23 cellular contexts compared by ENCODE assay signal in genomic region chr1:34398916-34399275, GRCh38.
DNase-seq lines count a peak whose midpoint lies in the region; ATAC-seq, FAIRE-seq and TF ChIP-seq lines count a peak whose summit lies in the region.
"Had no signal": no experiment of that assay in that cellular context is flagged by ENCODE, and none has a peak within 500 bp of the region (broad histone marks: within the 10 kb centered on the region; RNA-seq: fewer than 3 reads in every experiment).

No MANE protein-coding gene starts in this region.

- no peak; the same call in 2 of the 3 replicates for ATAC-seq in K562

- intact Hi-C loops in K562 (cut with micrococcal nuclease) (no loop called here), prostate gland (cut with DNase I) (no loop called here)
- intact Hi-C loops in activated CD4-positive, alpha-beta memory T cell treated with anti-CD3 and anti-CD28 coated beads for 36 hours (cut with micrococcal nuclease): no loop called here

- no peaks in the 10 kb centered on the region for H3K4me1 Mint-ChIP-seq in activated CD4-positive, alpha-beta memory T cell treated with anti-CD3 and anti-CD28 coated beads for 36 hours (ENCODE audit: low read depth)
- H3K4me1 Mint-ChIP-seq: activated CD4-positive, alpha-beta memory T cell treated with anti-CD3 and anti-CD28 coated beads, Interleukin-2, amount 10 ng/mL, durations not matched to agents 7 days and 5 days; CD14-positive monocyte; central memory CD8-positive, alpha-beta T cell had no signal

- H3K27ac ChIP-seq in K562 (ENCODE audit: extremely low read depth, low read depth, low read length): no peak overlapping the region
- H3K27ac ChIP-seq in mesendoderm (ENCODE audit: low read depth, low read length): no peak overlapping the region
- no peak overlapping the region for H3K27ac ChIP-seq in prostate gland
- H3K27ac ChIP-seq: dorsolateral prefrontal cortex, uterus, VCaP had no signal

- H3K4me2 ChIP-seq in K562 (ENCODE audit: insufficient read depth, low read length) (no peak overlapping the region), mesendoderm (ENCODE audit: low read length) (no peak overlapping the region)
- H3K4me2 ChIP-seq: smooth muscle cell had no signal

- H3K9ac ChIP-seq in K562 (ENCODE audit: insufficient read depth in 1 of 2, low read depth in 2 of 2, low read length in 2 of 2) (no peak overlapping the region), mesendoderm (ENCODE audit: low read length) (no peak overlapping the region)

- H4K5ac ChIP-seq in mesendoderm (ENCODE audit: low read length): no peak overlapping the region

- H2BK15ac ChIP-seq in mesendoderm (replicated peaks; ENCODE audit: low read depth): no peak overlapping the region

- no peaks in the 10 kb centered on the region for H3K9me1 ChIP-seq in K562 (ENCODE audit: control insufficient read depth, insufficient read depth, low read length)

- no peaks in the 10 kb centered on the region for H3K36me3 Mint-ChIP-seq in activated CD4-positive, alpha-beta memory T cell treated with anti-CD3 and anti-CD28 coated beads for 36 hours
- H3K36me3 Mint-ChIP-seq: CD14-positive monocyte had no signal

- no peaks in the 10 kb centered on the region for H4K20me1 ChIP-seq in K562 (replicated peaks; ENCODE audit: control insufficient read depth, insufficient read depth, low read length)

- peaks cover 4% of the 10 kb centered on the region for H3K27me3 Mint-ChIP-seq in activated CD4-positive, alpha-beta memory T cell treated with anti-CD3 and anti-CD28 coated beads for 36 hours
- H3K27me3 Mint-ChIP-seq: activated CD4-positive, alpha-beta memory T cell treated with anti-CD3 and anti-CD28 coated beads, Interleukin-2, amount 10 ng/mL, durations not matched to agents 7 days and 5 days had no signal

- no peak overlapping the region for H3K18ac ChIP-seq in mesendoderm (ENCODE audit: low read length)

- POLR2A ChIA-PET in K562 (lab: Yijun Ruan, JAX): no interaction called here
- POLR2A ChIA-PET in activated CD4-positive, alpha-beta memory T cell treated with anti-CD3 and anti-CD28 coated beads for 36 hours (lab: Charles Lee): no interaction called here

- H4K8ac ChIP-seq in mesendoderm (ENCODE audit: low read depth, low read length): no peak overlapping the region

- in situ Hi-C loops in K562 (cut with MboI): no loop called here

- TF ChIP-seq RAD21 in K562 (CRISPR knock-in tag; conservative IDR thresholded peaks at IDR 0.05 in 1 of 2, IDR thresholded peaks at IDR 0.05 in 1 of 2): no peak

- no peak overlapping the region for H2BK5ac ChIP-seq in mesendoderm (ENCODE audit: low read length)

- WGBS in K562 (ENCODE audit: insufficient coverage, low coverage, missing lambda C conversion rate): 2% methylated on average over 4 of the region's 4 CpGs
- no CpG with 5 or more reads among the region's 4 CpGs for WGBS in mesendoderm (ENCODE audit: extremely low coverage, insufficient coverage, low lambda C conversion rate)
- 18% methylated on average over 4 of the region's 4 CpGs for WGBS in prostate gland

- H3K9me3 ChIP-seq in K562 (replicated peaks; ENCODE audit: control insufficient read depth, insufficient read depth, low read depth, low read length) (no peaks in the 10 kb centered on the region), prostate gland (no peaks in the 10 kb centered on the region)
- H3K9me3 ChIP-seq: uterus had no signal

- TF ChIP-seq EP300 in K562 (IDR thresholded peaks at IDR 0.05; ENCODE audit: low read length): no peak

- no TSS peak for BruUV-seq in K562 (replicated peaks; lab: Mats Ljungman, UMichigan)

- no peaks in the 10 kb centered on the region for H3K79me2 ChIP-seq in K562 (ENCODE audit: control insufficient read depth, insufficient read depth, low read length)
- no peaks in the 10 kb centered on the region for H3K79me2 ChIP-seq in mesendoderm (ENCODE audit: control insufficient read depth, insufficient read depth, low read length)

- H3K4me3 Mint-ChIP-seq in activated CD4-positive, alpha-beta memory T cell treated with anti-CD3 and anti-CD28 coated beads for 36 hours: no peak overlapping the region
- H3K4me3 Mint-ChIP-seq: activated CD4-positive, alpha-beta memory T cell treated with anti-CD3 and anti-CD28 coated beads, Interleukin-2, amount 10 ng/mL, durations not matched to agents 7 days and 5 days; CD14-positive monocyte; central memory CD8-positive, alpha-beta T cell had no signal

- H3K27me3 ChIP-seq in K562 (ENCODE audit: control insufficient read depth in 2 of 2, insufficient read depth in 2 of 2, low read length in 2 of 2) (no peaks in the 10 kb centered on the region), mesendoderm (ENCODE audit: insufficient read depth, low read length, poor library complexity) (no peaks in the 10 kb centered on the region), prostate gland (replicated peaks; ENCODE audit: insufficient read depth) (no peaks in the 10 kb centered on the region)
- H3K27me3 ChIP-seq: uterus had no signal

- H3K56ac ChIP-seq in mesendoderm (ENCODE audit: low read length): no peak overlapping the region

- no peak for FAIRE-seq in K562 (lab: Jason Lieb, UNC)

- no peaks in the 10 kb centered on the region for H3K79me1 ChIP-seq in mesendoderm (ENCODE audit: low read length)

- H2AFZ ChIP-seq in K562 (ENCODE audit: low read depth, low read length): no peak overlapping the region

- no peak overlapping the region for H3K27ac Mint-ChIP-seq in activated CD4-positive, alpha-beta memory T cell treated with anti-CD3 and anti-CD28 coated beads for 36 hours
- H3K27ac Mint-ChIP-seq: activated CD4-positive, alpha-beta memory T cell treated with anti-CD3 and anti-CD28 coated beads, Interleukin-2, amount 10 ng/mL, durations not matched to agents 7 days and 5 days; CD14-positive monocyte had no signal

- H3K9me3 Mint-ChIP-seq in activated CD4-positive, alpha-beta memory T cell treated with anti-CD3 and anti-CD28 coated beads for 36 hours: no peaks in the 10 kb centered on the region
- H3K9me3 Mint-ChIP-seq: activated CD4-positive, alpha-beta memory T cell treated with anti-CD3 and anti-CD28 coated beads, Interleukin-2, amount 10 ng/mL, durations not matched to agents 7 days and 5 days; central memory CD8-positive, alpha-beta T cell had no signal

- H3K4me1 ChIP-seq in K562 (replicated peaks in 1 of 2; ENCODE audit: control insufficient read depth in 2 of 2, insufficient read depth in 2 of 2, low read length in 2 of 2): no peaks in the 10 kb centered on the region
- H3K4me1 ChIP-seq in mesendoderm (ENCODE audit: control insufficient read depth, low read depth, low read length): no peaks in the 10 kb centered on the region
- no peaks in the 10 kb centered on the region for H3K4me1 ChIP-seq in prostate gland (replicated peaks)
- H3K4me1 ChIP-seq: uterus had no signal

- H2BK120ac ChIP-seq in mesendoderm (ENCODE audit: low read depth, low read length): no peak overlapping the region

- DNase-seq in GM12864 (ENCODE audit: low read depth) (no peak), HuH-7 (ENCODE audit: low spot score) (peak; percentile 5), K562 (ENCODE audit: extremely low read depth in 1 of 4, low spot score in 3 of 4) (peak in 2 of 4 experiments; percentile 11 to 17), mesendoderm (peak; percentile 40), prostate gland (ENCODE audit: low spot score) (no peak)
- no peak for DNase-seq in stimulated activated CD4-positive, alpha-beta T cell treated with anti-CD3 and anti-CD28 coated beads, Interleukin-4, amount 100 ng/mL, for 24 hours
- DNase-seq in activated CD4-positive, alpha-beta memory T cell treated with anti-CD3 and anti-CD28 coated beads for 36 hours: no peak
- DNase-seq: activated CD4-positive, alpha-beta memory T cell treated with anti-CD3 and anti-CD28 coated beads, Interleukin-2, amount 10 ng/mL, durations not matched to agents 7 days and 5 days; activated gamma-delta T cell; activated T-cell treated with anti-CD3 and anti-CD28 coated beads for 4 hours; dorsolateral prefrontal cortex; GOT3; head of caudate nucleus; mesenchymal stem cell; NCI-H1048; NCI-H526 treated with DMSO at 0.1 percent for 48 hours; stimulated activated CD4-positive, alpha-beta T cell treated with anti-CD3 and anti-CD28 coated beads, Interleukin-2, amount 100 ng/mL, for 24 hours; substantia nigra; uterus had no signal

- TF ChIP-seq CTCF in GM12864 (IDR thresholded peaks at IDR 0.05; ENCODE audit: low read depth, low read length, missing control alignments) (peak; percentile 52), K562 (IDR thresholded peaks at IDR 0.05 in 2 of 3, conservative IDR thresholded peaks at IDR 0.05 in 1 of 3; ENCODE audit: insufficient read depth in 2 of 3, low read depth in 1 of 3, low read length in 3 of 3) (peak; percentile 33 to 49 (median 36); a peak in 4 of 6 replicates), prostate gland (IDR thresholded peaks at IDR 0.05) (no peak)

- no peak overlapping the region for H2AK5ac ChIP-seq in mesendoderm (ENCODE audit: low read length)

- H3K36me3 ChIP-seq in K562 (ENCODE audit: control insufficient read depth, insufficient read depth, low read length) (no peaks in the 10 kb centered on the region), mesendoderm (ENCODE audit: control insufficient read depth, insufficient read depth, low read length) (no peaks in the 10 kb centered on the region), prostate gland (no peaks in the 10 kb centered on the region)
- H3K36me3 ChIP-seq: uterus had no signal

- no peak overlapping the region for H3K23ac ChIP-seq in mesendoderm (ENCODE audit: low read length)

- CTCF ChIA-PET in K562 (lab: Yijun Ruan, JAX; ENCODE audit: low intra/inter-chr PET ratio): no interaction called here
- CTCF ChIA-PET in activated CD4-positive, alpha-beta memory T cell treated with anti-CD3 and anti-CD28 coated beads for 36 hours (lab: Charles Lee): no interaction called here

- H3K4me3 ChIP-seq in GM12864 (ENCODE audit: low read depth, low read length): no peak overlapping the region
- no peak overlapping the region for H3K4me3 ChIP-seq in K562
- H3K4me3 ChIP-seq in mesendoderm (ENCODE audit: low read length): no peak overlapping the region
- H3K4me3 ChIP-seq in prostate gland: no peak overlapping the region
- H3K4me3 ChIP-seq: dorsolateral prefrontal cortex, smooth muscle cell, uterus had no signal

- TF ChIP-seq POLR2A in K562 (conservative IDR thresholded peaks at IDR 0.05) (no peak), prostate gland (IDR thresholded peaks at IDR 0.05) (no peak)

- no peak overlapping the region for H3K4ac ChIP-seq in mesendoderm (ENCODE audit: low read depth, low read length)

TF ChIP-seq in K562, 482 proteins besides CTCF, POLR2A, EP300 and RAD21 (continues in another document):
- TF ChIP-seq ZNF224 (CRISPR knock-in tag; IDR thresholded peaks at IDR 0.05) (no peak), POLR3G (IDR thresholded peaks at IDR 0.05; ENCODE audit: extremely low read depth, insufficient read length, insufficient replicate concordance) (no peak), RFX1 (IDR thresholded peaks at IDR 0.05) (no peak)

Comparison
In these comparisons a context has a peak if more than half of its experiments do, and no peak if none do; other contexts are left out.
1. DNase-seq: peak in HuH-7 (single experiment) and mesendoderm (single experiment); none in GM12864 (single experiment), stimulated activated CD4-positive, alpha-beta T cell treated with anti-CD3 and anti-CD28 coated beads, Interleukin-4, amount 100 ng/mL, for 24 hours (single experiment), prostate gland (single experiment) and activated CD4-positive, alpha-beta memory T cell treated with anti-CD3 and anti-CD28 coated beads for 36 hours (single experiment).
2. CTCF ChIP-seq: peak in GM12864 (single experiment) and K562 (3 of 3); none in prostate gland (0 of 4).